In the genomic region with DNA sequence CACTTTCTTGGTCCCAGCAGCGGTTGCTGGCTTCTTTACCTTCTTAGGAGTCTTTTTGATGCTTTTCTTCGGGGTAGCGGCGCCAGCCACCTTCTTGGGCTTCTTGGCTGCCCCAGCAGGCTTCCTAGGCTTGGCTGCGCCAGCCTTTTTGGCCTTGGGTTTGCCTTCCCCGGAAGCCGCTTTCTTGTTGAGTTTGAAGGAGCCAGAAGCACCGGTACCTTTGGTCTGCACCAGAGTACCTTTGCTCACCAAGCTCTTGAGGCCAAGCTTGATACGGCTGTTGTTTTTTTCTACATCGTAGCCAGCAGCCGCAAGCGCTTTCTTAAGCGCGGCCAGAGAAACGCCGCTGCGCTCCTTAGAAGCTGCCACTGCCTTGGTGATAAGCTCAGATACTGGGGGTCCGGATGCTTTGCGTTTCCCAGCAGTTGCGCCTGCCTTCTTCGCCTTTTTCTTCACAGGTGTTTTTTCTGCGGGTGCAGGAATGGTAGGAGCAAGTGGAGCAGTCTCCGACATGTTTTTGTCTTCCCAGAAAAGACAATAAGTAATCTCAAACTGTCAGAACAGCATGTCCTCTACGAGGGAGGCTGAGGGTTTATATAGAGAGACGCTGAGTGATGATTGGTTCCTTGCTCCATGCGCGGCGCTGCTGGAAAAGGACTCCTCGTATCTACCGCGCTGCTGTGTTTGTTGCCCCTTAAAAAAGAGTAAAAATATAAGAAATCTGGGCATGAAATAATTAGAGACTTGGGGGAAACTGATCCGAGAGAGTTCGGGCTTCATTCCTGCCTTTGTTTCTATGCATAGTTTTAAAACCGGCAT, we compare ENCODE assay signal across 1 cellular context.
A peak's percentile ranks its signal among the peaks of the same experiment; 100 is the strongest.
TF ChIP-seq lines count a peak whose summit lies in the region.

No MANE protein-coding gene starts in this region.

TF ChIP-seq in WTC11, 78 proteins besides CTCF, POLR2A, EP300 and RAD21 (continued from another document and continues in another):
- TF ChIP-seq, protein P1, sequence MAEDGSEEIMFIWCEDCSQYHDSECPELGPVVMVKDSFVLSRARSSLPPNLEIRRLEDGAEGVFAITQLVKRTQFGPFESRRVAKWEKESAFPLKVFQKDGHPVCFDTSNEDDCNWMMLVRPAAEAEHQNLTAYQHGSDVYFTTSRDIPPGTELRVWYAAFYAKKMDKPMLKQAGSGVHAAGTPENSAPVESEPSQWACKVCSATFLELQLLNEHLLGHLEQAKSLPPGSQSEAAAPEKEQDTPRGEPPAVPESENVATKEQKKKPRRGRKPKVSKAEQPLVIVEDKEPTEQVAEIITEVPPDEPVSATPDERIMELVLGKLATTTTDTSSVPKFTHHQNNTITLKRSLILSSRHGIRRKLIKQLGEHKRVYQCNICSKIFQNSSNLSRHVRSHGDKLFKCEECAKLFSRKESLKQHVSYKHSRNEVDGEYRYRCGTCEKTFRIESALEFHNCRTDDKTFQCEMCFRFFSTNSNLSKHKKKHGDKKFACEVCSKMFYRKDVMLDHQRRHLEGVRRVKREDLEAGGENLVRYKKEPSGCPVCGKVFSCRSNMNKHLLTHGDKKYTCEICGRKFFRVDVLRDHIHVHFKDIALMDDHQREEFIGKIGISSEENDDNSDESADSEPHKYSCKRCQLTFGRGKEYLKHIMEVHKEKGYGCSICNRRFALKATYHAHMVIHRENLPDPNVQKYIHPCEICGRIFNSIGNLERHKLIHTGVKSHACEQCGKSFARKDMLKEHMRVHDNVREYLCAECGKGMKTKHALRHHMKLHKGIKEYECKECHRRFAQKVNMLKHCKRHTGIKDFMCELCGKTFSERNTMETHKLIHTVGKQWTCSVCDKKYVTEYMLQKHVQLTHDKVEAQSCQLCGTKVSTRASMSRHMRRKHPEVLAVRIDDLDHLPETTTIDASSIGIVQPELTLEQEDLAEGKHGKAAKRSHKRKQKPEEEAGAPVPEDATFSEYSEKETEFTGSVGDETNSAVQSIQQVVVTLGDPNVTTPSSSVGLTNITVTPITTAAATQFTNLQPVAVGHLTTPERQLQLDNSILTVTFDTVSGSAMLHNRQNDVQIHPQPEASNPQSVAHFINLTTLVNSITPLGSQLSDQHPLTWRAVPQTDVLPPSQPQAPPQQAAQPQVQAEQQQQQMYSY (CRISPR knock-in tag; IDR thresholded peaks at IDR 0.05): peak; percentile 43; the same call in 1 of the 2 replicates
- TF ChIP-seq GABPB1 (CRISPR knock-in tag; IDR thresholded peaks at IDR 0.05): no peak
- TF ChIP-seq, protein P2, sequence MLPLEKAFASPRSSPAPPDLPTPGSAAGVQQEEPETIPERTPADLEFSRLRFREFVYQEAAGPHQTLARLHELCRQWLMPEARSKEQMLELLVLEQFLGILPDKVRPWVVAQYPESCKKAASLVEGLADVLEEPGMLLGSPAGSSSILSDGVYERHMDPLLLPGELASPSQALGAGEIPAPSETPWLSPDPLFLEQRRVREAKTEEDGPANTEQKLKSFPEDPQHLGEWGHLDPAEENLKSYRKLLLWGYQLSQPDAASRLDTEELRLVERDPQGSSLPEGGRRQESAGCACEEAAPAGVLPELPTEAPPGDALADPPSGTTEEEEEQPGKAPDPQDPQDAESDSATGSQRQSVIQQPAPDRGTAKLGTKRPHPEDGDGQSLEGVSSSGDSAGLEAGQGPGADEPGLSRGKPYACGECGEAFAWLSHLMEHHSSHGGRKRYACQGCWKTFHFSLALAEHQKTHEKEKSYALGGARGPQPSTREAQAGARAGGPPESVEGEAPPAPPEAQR (CRISPR knock-in tag; IDR thresholded peaks at IDR 0.05): no peak
- TF ChIP-seq SP1 (CRISPR knock-in tag; conservative IDR thresholded peaks at IDR 0.05): no peak
- peak; percentile 22; the same call in 1 of the 2 replicates for TF ChIP-seq ZNF317 (CRISPR knock-in tag; IDR thresholded peaks at IDR 0.05; ENCODE audit: borderline replicate concordance, low read depth)
- TF ChIP-seq NR3C1 (CRISPR knock-in tag; conservative IDR thresholded peaks at IDR 0.05; ENCODE audit: low read depth): no peak
- no peak for TF ChIP-seq ZNF396 (CRISPR knock-in tag; IDR thresholded peaks at IDR 0.05; ENCODE audit: borderline replicate concordance)
- TF ChIP-seq, protein P3, sequence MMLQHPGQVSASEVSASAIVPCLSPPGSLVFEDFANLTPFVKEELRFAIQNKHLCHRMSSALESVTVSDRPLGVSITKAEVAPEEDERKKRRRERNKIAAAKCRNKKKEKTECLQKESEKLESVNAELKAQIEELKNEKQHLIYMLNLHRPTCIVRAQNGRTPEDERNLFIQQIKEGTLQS (CRISPR knock-in tag; conservative IDR thresholded peaks at IDR 0.05): no peak
- TF ChIP-seq, protein P4, sequence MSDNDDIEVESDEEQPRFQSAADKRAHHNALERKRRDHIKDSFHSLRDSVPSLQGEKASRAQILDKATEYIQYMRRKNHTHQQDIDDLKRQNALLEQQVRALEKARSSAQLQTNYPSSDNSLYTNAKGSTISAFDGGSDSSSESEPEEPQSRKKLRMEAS (CRISPR knock-in tag; IDR thresholded peaks at IDR 0.05): peak; percentile 54; the same call in 1 of the 2 replicates
- TF ChIP-seq, protein P5, sequence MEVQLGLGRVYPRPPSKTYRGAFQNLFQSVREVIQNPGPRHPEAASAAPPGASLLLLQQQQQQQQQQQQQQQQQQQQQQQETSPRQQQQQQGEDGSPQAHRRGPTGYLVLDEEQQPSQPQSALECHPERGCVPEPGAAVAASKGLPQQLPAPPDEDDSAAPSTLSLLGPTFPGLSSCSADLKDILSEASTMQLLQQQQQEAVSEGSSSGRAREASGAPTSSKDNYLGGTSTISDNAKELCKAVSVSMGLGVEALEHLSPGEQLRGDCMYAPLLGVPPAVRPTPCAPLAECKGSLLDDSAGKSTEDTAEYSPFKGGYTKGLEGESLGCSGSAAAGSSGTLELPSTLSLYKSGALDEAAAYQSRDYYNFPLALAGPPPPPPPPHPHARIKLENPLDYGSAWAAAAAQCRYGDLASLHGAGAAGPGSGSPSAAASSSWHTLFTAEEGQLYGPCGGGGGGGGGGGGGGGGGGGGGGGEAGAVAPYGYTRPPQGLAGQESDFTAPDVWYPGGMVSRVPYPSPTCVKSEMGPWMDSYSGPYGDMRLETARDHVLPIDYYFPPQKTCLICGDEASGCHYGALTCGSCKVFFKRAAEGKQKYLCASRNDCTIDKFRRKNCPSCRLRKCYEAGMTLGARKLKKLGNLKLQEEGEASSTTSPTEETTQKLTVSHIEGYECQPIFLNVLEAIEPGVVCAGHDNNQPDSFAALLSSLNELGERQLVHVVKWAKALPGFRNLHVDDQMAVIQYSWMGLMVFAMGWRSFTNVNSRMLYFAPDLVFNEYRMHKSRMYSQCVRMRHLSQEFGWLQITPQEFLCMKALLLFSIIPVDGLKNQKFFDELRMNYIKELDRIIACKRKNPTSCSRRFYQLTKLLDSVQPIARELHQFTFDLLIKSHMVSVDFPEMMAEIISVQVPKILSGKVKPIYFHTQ (CRISPR knock-in tag; IDR thresholded peaks at IDR 0.05): 0 out of 2 replicates have a peak, but pooled peaks have one; percentile 13
- TF ChIP-seq, protein P6, sequence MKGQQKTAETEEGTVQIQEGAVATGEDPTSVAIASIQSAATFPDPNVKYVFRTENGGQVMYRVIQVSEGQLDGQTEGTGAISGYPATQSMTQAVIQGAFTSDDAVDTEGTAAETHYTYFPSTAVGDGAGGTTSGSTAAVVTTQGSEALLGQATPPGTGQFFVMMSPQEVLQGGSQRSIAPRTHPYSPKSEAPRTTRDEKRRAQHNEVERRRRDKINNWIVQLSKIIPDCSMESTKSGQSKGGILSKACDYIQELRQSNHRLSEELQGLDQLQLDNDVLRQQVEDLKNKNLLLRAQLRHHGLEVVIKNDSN (CRISPR knock-in tag; IDR thresholded peaks at IDR 0.05): 0 out of 2 replicates have a peak, but pooled peaks have one; percentile 13
- TF ChIP-seq, protein P7, sequence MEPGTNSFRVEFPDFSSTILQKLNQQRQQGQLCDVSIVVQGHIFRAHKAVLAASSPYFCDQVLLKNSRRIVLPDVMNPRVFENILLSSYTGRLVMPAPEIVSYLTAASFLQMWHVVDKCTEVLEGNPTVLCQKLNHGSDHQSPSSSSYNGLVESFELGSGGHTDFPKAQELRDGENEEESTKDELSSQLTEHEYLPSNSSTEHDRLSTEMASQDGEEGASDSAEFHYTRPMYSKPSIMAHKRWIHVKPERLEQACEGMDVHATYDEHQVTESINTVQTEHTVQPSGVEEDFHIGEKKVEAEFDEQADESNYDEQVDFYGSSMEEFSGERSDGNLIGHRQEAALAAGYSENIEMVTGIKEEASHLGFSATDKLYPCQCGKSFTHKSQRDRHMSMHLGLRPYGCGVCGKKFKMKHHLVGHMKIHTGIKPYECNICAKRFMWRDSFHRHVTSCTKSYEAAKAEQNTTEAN (CRISPR knock-in tag; IDR thresholded peaks at IDR 0.05): no peak
- TF ChIP-seq, protein P8, sequence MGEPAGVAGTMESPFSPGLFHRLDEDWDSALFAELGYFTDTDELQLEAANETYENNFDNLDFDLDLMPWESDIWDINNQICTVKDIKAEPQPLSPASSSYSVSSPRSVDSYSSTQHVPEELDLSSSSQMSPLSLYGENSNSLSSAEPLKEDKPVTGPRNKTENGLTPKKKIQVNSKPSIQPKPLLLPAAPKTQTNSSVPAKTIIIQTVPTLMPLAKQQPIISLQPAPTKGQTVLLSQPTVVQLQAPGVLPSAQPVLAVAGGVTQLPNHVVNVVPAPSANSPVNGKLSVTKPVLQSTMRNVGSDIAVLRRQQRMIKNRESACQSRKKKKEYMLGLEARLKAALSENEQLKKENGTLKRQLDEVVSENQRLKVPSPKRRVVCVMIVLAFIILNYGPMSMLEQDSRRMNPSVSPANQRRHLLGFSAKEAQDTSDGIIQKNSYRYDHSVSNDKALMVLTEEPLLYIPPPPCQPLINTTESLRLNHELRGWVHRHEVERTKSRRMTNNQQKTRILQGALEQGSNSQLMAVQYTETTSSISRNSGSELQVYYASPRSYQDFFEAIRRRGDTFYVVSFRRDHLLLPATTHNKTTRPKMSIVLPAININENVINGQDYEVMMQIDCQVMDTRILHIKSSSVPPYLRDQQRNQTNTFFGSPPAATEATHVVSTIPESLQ (CRISPR knock-in tag; IDR thresholded peaks at IDR 0.05): no peak
- peak; percentile 22 for TF ChIP-seq NFATC4 (CRISPR knock-in tag; IDR thresholded peaks at IDR 0.05)
- no peak for TF ChIP-seq OVOL2 (CRISPR knock-in tag; IDR thresholded peaks at IDR 0.05; ENCODE audit: borderline replicate concordance)
- TF ChIP-seq, protein P9, sequence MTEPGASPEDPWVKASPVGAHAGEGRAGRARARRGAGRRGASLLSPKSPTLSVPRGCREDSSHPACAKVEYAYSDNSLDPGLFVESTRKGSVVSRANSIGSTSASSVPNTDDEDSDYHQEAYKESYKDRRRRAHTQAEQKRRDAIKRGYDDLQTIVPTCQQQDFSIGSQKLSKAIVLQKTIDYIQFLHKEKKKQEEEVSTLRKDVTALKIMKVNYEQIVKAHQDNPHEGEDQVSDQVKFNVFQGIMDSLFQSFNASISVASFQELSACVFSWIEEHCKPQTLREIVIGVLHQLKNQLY (CRISPR knock-in tag; IDR thresholded peaks at IDR 0.05): no peak
- no peak for TF ChIP-seq RELA (CRISPR knock-in tag; IDR thresholded peaks at IDR 0.05; ENCODE audit: borderline replicate concordance)
- TF ChIP-seq KAT7 (CRISPR knock-in tag; IDR thresholded peaks at IDR 0.05; ENCODE audit: borderline replicate concordance): no peak
- no peak for TF ChIP-seq NR1H2 (CRISPR knock-in tag; IDR thresholded peaks at IDR 0.05)
- TF ChIP-seq, protein P10, sequence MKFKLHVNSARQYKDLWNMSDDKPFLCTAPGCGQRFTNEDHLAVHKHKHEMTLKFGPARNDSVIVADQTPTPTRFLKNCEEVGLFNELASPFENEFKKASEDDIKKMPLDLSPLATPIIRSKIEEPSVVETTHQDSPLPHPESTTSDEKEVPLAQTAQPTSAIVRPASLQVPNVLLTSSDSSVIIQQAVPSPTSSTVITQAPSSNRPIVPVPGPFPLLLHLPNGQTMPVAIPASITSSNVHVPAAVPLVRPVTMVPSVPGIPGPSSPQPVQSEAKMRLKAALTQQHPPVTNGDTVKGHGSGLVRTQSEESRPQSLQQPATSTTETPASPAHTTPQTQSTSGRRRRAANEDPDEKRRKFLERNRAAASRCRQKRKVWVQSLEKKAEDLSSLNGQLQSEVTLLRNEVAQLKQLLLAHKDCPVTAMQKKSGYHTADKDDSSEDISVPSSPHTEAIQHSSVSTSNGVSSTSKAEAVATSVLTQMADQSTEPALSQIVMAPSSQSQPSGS (CRISPR knock-in tag; IDR thresholded peaks at IDR 0.05; ENCODE audit: borderline replicate concordance, low read depth): no peak
- TF ChIP-seq, protein P11, sequence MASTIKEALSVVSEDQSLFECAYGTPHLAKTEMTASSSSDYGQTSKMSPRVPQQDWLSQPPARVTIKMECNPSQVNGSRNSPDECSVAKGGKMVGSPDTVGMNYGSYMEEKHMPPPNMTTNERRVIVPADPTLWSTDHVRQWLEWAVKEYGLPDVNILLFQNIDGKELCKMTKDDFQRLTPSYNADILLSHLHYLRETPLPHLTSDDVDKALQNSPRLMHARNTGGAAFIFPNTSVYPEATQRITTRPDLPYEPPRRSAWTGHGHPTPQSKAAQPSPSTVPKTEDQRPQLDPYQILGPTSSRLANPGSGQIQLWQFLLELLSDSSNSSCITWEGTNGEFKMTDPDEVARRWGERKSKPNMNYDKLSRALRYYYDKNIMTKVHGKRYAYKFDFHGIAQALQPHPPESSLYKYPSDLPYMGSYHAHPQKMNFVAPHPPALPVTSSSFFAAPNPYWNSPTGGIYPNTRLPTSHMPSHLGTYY (CRISPR knock-in tag; IDR thresholded peaks at IDR 0.05): 0 out of 2 replicates have a peak, but pooled peaks have one; percentile 22
- TF ChIP-seq, protein P12, sequence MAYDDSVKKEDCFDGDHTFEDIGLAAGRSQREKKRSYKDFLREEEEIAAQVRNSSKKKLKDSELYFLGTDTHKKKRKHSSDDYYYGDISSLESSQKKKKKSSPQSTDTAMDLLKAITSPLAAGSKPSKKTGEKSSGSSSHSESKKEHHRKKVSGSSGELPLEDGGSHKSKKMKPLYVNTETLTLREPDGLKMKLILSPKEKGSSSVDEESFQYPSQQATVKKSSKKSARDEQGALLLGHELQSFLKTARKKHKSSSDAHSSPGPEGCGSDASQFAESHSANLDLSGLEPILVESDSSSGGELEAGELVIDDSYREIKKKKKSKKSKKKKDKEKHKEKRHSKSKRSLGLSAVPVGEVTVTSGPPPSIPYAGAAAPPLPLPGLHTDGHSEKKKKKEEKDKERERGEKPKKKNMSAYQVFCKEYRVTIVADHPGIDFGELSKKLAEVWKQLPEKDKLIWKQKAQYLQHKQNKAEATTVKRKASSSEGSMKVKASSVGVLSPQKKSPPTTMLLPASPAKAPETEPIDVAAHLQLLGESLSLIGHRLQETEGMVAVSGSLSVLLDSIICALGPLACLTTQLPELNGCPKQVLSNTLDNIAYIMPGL (CRISPR knock-in tag; IDR thresholded peaks at IDR 0.05): peak; percentile 56
- TF ChIP-seq SMAD3 (CRISPR knock-in tag; IDR thresholded peaks at IDR 0.05; ENCODE audit: borderline replicate concordance): no peak
- peak; percentile 64; the same call in 1 of the 2 replicates for TF ChIP-seq ETV6 (CRISPR knock-in tag; IDR thresholded peaks at IDR 0.05)
- no peak; the same call in 1 of the 2 replicates for TF ChIP-seq EMX1 (CRISPR knock-in tag; IDR thresholded peaks at IDR 0.05)
- TF ChIP-seq, protein P13, sequence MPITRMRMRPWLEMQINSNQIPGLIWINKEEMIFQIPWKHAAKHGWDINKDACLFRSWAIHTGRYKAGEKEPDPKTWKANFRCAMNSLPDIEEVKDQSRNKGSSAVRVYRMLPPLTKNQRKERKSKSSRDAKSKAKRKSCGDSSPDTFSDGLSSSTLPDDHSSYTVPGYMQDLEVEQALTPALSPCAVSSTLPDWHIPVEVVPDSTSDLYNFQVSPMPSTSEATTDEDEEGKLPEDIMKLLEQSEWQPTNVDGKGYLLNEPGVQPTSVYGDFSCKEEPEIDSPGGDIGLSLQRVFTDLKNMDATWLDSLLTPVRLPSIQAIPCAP (CRISPR knock-in tag; IDR thresholded peaks at IDR 0.05): no peak
